In genomic region chr4:113587156-113587555, GRCh38 we compare ENCODE assay signal across 1 cellular context.
TF ChIP-seq lines count a peak whose summit lies in the region.

No MANE protein-coding gene starts in this region.

TF ChIP-seq in GM23338, 12 proteins besides CTCF, POLR2A, EP300 and RAD21 (continued from another document):
- no peak for TF ChIP-seq ZNF462 (CRISPR knock-in tag; IDR thresholded peaks at IDR 0.05)
